Comparison of ENCODE assay signal across 20 cellular contexts in genomic region chr13:102658678-102659077, GRCh38. TPM values are rescaled to one million over a fixed set of nuclear protein-coding genes. Genes with fewer than 3 reads are reported as not detected.
"Had no signal": no experiment of that assay in that cellular context is flagged by ENCODE, and none has a peak within 500 bp of the region (broad histone marks: within the 10 kb centered on the region; RNA-seq: fewer than 3 reads in every experiment).

No MANE protein-coding gene starts in this region.

- H3K4me1 Mint-ChIP-seq: stimulated activated memory B cell treated with anti-CD40 and anti-IgM and Interleukin-4, amounts not matched to agents 10 μg/mL and 1 μg/mL and 100 μg/mL, for 72 hours had no signal

- H3K27ac ChIP-seq: dorsolateral prefrontal cortex, esophagus muscularis mucosa, neutrophil, right lobe of liver, spleen, transverse colon had no signal

- H3K27me3 Mint-ChIP-seq: stimulated activated memory B cell treated with anti-CD40 and anti-IgM and Interleukin-4, amounts not matched to agents 10 μg/mL and 1 μg/mL and 100 μg/mL, for 72 hours had no signal

- H3K4me3 Mint-ChIP-seq: activated T-cell treated with anti-CD3 and anti-CD28 coated beads, Interleukin-2, amount 50 U/mL, for 4 hours; stimulated activated memory B cell treated with anti-CD40 and anti-IgM and Interleukin-4, amounts not matched to agents 10 μg/mL and 1 μg/mL and 100 μg/mL, for 72 hours; T-helper 1 cell treated with Interleukin-12 subunit alpha and Interleukin-12 subunit beta and Interleukin-4 antibody, amounts not matched to agents 30 μg/mL and 1 μg/mL, for 36 hours had no signal

- H3K27ac Mint-ChIP-seq: stimulated activated memory B cell treated with anti-CD40 and anti-IgM and Interleukin-4, amounts not matched to agents 10 μg/mL and 1 μg/mL and 100 μg/mL, for 72 hours; T-helper 1 cell treated with Interleukin-12 subunit alpha and Interleukin-12 subunit beta and Interleukin-4 antibody, amounts not matched to agents 30 μg/mL and 1 μg/mL, for 36 hours had no signal

- H3K9me3 ChIP-seq: neutrophil, right lobe of liver, transverse colon had no signal

- DNase-seq: activated CD4-positive, alpha-beta T cell treated with anti-CD3 and anti-CD28 coated beads, Interleukin-2, amount 50 U/mL, for 4 hours; activated gamma-delta T cell; activated T-cell treated with anti-CD3 and anti-CD28 coated beads, Interleukin-2, amount 50 U/mL, for 4 hours; aorta; dorsolateral prefrontal cortex; foreskin fibroblast; head of caudate nucleus; left ventricle myocardium superior; right lobe of liver; spleen; stimulated activated CD4-positive, alpha-beta T cell treated with anti-CD3 and anti-CD28 coated beads, Interleukin-1b, Interleukin-23, amount 100 ng/mL, for 48 hours; transverse colon had no signal

- H3K4me3 ChIP-seq: dorsolateral prefrontal cortex, esophagus muscularis mucosa, right lobe of liver, spleen, transverse colon had no signal

- H3K9me3 Mint-ChIP-seq: activated T-cell treated with anti-CD3 and anti-CD28 coated beads, Interleukin-2, amount 50 U/mL, for 4 hours; T-helper 1 cell treated with Interleukin-12 subunit alpha and Interleukin-12 subunit beta and Interleukin-4 antibody, amounts not matched to agents 30 μg/mL and 1 μg/mL, for 36 hours had no signal

- ATAC-seq: activated CD4-positive, CD25-positive, alpha-beta regulatory T cell treated with anti-CD3 and anti-CD28 coated beads, Interleukin-2, amount 50 U/mL, for 24 hours; activated T-cell treated with anti-CD3 and anti-CD28 coated beads, Interleukin-2, amount 50 U/mL, for 4 hours; left ventricle myocardium superior; right lobe of liver; stimulated activated memory B cell treated with anti-CD40 and anti-IgM and Interleukin-4, amounts not matched to agents 10 μg/mL and 1 μg/mL and 100 μg/mL, for 72 hours had no signal

- H3K27me3 ChIP-seq: dorsolateral prefrontal cortex, esophagus muscularis mucosa, neutrophil, right lobe of liver, spleen, transverse colon had no signal

- H3K4me1 ChIP-seq: esophagus muscularis mucosa, right lobe of liver, spleen, transverse colon had no signal

RNA-seq across cellular contexts. Expression of gene METTL21C, which starts 36.2 kb away (rescaled TPM):
- total RNA-seq: activated T-cell treated with anti-CD3 and anti-CD28 coated beads, Interleukin-2, amount 50 U/mL, for 4 hours; aorta; bronchial epithelial cell; esophagus muscularis mucosa; left ventricle myocardium superior; mesenteric fat pad; posterior vena cava; right lobe of liver; spleen; transverse colon had no signal
- polyA plus RNA-seq: aorta, spleen had no signal
